Comparison of ENCODE assay signal across 10 cellular contexts in the genomic region with DNA sequence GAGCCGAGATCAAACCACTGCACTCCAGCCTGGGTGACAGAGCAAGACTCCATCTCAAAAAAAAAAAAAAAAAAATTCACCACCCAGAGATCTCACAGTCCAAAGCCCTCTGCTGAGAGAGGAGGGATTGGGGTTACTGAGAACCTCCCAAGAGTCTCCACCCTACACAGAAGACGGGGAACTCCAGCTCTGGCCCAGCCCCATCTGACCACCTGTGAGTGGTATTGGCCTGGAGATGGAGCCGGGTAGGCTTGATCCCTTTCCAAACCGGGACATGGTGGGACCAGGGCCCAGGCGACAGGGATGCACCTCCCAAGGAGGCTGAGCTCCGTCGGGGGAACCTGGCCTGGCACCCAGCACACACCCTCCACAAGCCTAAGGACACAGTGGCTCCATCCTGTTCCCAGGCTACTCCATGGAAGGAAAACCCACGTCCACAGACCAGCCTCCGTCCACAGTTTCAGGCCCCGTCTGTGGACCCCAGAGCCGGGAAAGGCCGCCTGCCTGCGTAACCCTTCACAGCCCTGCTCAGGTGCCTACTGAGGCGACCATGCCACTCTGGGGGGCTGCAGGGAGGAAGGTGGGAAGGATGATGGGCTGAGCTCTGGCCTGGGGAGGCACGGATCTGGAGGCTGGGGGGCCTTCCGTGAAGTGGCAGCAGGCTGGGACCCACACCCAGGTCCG. TPM values are rescaled to one million over a fixed set of nuclear protein-coding genes. Genes with fewer than 3 reads are reported as not detected.
DNase-seq lines count a peak whose midpoint lies in the region; ATAC-seq and TF ChIP-seq lines count a peak whose summit lies in the region.
"Had no signal": no experiment of that assay in that cellular context is flagged by ENCODE, and none has a peak within 500 bp of the region (broad histone marks: within the 10 kb centered on the region; RNA-seq: fewer than 3 reads in every experiment).

No MANE protein-coding gene starts in this region.

- no peak for TF ChIP-seq EP300 in sigmoid colon (IDR thresholded peaks at IDR 0.05)

- no peaks in the 10 kb centered on the region; the same call in 1 of the 2 replicates for H3K9me3 ChIP-seq in SJSA1 (replicated peaks)
- H3K9me3 ChIP-seq in sigmoid colon = no peaks in the 10 kb centered on the region

- ATAC-seq in HG03432 (IDR thresholded peaks at IDR 0.05; ENCODE audit: unreplicated experiment) = no peak

- no peak for TF ChIP-seq POLR2A in sigmoid colon (IDR thresholded peaks at IDR 0.05)

- peak overlapping the region; percentile 88; the same call in 1 of the 2 replicates for H3K4me3 ChIP-seq in GM08714 (ENCODE audit: low read length)
- H3K4me3 ChIP-seq in SJSA1 = peak overlapping the region; percentile 95; the same call in 1 of the 2 replicates
- H3K4me3 ChIP-seq in fibroblast of mammary gland (ENCODE audit: control insufficient read depth, low read depth, low read length) = peak overlapping the region; percentile 90
- H3K4me3 ChIP-seq in sigmoid colon = peak overlapping the region in 3 of 4 donors; percentile 66 to 86 (median 82)

- WGBS in sigmoid colon, 2 donors = 48 to 64% methylated on average over 17 of the region's 17 CpGs

- H3K36me3 ChIP-seq in SJSA1 (peaks cover 58% of the 10 kb centered on the region), sigmoid colon (peaks cover 0 to 5% (median 2%) of the 10 kb centered on the region in 4 donors)

- H3K27me3 ChIP-seq in SJSA1 (replicated peaks) (no peaks in the 10 kb centered on the region), sigmoid colon (no peaks in the 10 kb centered on the region)

- H3K4me1 ChIP-seq in SJSA1 (replicated peaks) = peaks cover 43% of the 10 kb centered on the region
- peaks cover 0 to 79% (median 71%) of the 10 kb centered on the region in 4 donors for H3K4me1 ChIP-seq in sigmoid colon

- TF ChIP-seq CTCF in fibroblast of mammary gland (conservative IDR thresholded peaks at IDR 0.05; ENCODE audit: control insufficient read depth, insufficient read depth, low read depth, low read length) (no peak), sigmoid colon (IDR thresholded peaks at IDR 0.05) (no peak)

- H3K27ac ChIP-seq in SJSA1 (no peak overlapping the region), sigmoid colon (peak overlapping the region in 3 of 4 donors; percentile 92 to 96 (median 95))

- DNase-seq in SJSA1 (ENCODE audit: low read depth in 1 of 2, low spot score in 2 of 2) (no peak), fibroblast of mammary gland (ENCODE audit: low read depth) (no peak), sigmoid colon (no peak), SIG-M5 (lab: John Stamatoyannopoulos, UW) (no peak), COLO668 (lab: John Stamatoyannopoulos, UW; ENCODE audit: unreplicated experiment) (no peak), DMS79 treated with DMSO at 0.1 percent for 48 hours (lab: John Stamatoyannopoulos, UW) (no peak)
- DNase-seq: NCI-H2081; stimulated activated CD4-positive, alpha-beta T cell treated with anti-CD3 and anti-CD28 coated beads, Interleukin-4, amount 100 ng/mL, for 1 hour had no signal

- intact Hi-C loops in sigmoid colon (cut with DNase I) = no loop called here

RNA-seq across cellular contexts. Expression of gene TMEM259, which starts 1.8 kb away (rescaled TPM):
- total RNA-seq in SJSA1 (2014; rRNA removed; shearing (Covaris generic)) = 122 and 131 TPM in 2 replicates
- 100 to 1,000 TPM in 2 of 4 donors, 10 to 100 TPM in 2; 85.6 to 174 (median 126) TPM for total RNA-seq in sigmoid colon
- polyA plus RNA-seq in sigmoid colon = 100 to 1,000 TPM in 1 of 3 donors, 10 to 100 TPM in 2; 19.2 to 232 (median 25.9) TPM

RNA-seq across cellular contexts. Expression of gene RNU6-2, which starts 2.2 kb away (rescaled TPM):
- total RNA-seq in SJSA1 (2014; rRNA removed; shearing (Covaris generic)) = not detected in 2 replicates
- total RNA-seq in sigmoid colon = not detected
- polyA plus RNA-seq in sigmoid colon = not detected

RNA-seq across cellular contexts. Expression of gene CNN2, which starts 7.3 kb away (rescaled TPM):
- 403 and 441 TPM in 2 replicates for total RNA-seq in SJSA1 (2014; rRNA removed; shearing (Covaris generic))
- total RNA-seq in sigmoid colon = 10 to 100 TPM; 25.5 to 59.0 (median 36.3) TPM
- polyA plus RNA-seq in sigmoid colon = 100 to 1,000 TPM in 1 of 3 donors, 10 to 100 TPM in 2; 48.0 to 115 (median 53.9) TPM

RNA-seq across cellular contexts. Expression of gene GRIN3B, which starts 18.9 kb away (rescaled TPM):
- not detected in 2 replicates for total RNA-seq in SJSA1 (2014; rRNA removed; shearing (Covaris generic))
- total RNA-seq in sigmoid colon = under 1 TPM in 1 of 4 donors, not detected in 3; 0.14 TPM
- under 1 TPM in 1 of 3 donors, not detected in 2; 0.04 TPM for polyA plus RNA-seq in sigmoid colon

RNA-seq across cellular contexts. Expression of gene ABCA7, which starts 20.8 kb away (rescaled TPM):
- 0.82 and 3.9 TPM in 2 replicates for total RNA-seq in SJSA1 (2014; rRNA removed; shearing (Covaris generic))
- total RNA-seq in sigmoid colon = 10 to 100 TPM in 2 of 4 donors, 1 to 10 TPM in 2; 3.8 to 20.5 (median 10.9) TPM
- polyA plus RNA-seq in sigmoid colon = 10 to 100 TPM in 1 of 3 donors, 1 to 10 TPM in 2; 1.8 to 25.1 (median 9.9) TPM
